20 cellular contexts compared by ENCODE assay signal in the genomic region with DNA sequence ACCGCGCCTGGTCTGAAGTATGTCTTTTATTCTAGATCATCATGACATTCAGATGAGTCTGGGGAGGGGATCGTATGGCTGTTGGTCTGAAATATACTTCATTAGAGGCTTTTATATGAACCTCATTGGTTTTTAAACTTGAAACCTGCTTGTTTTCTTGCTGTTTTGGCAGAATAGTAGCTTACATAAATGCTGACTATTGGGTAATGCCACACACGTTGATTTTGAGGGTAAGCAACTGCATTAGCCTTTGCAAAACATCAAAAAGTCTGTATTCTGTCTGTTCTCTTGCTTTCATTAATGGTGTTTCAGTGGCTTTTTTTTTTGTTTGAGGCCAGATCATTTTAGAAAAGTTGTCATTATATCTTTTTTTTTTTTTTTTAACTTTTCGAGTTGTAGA.
"Had no signal": no experiment of that assay in that cellular context is flagged by ENCODE, and none has a peak within 500 bp of the region (broad histone marks: within the 10 kb centered on the region; RNA-seq: fewer than 3 reads in every experiment).

No MANE protein-coding gene starts in this region.

- H3K4me1 ChIP-seq: ascending aorta, Peyer's patch, SJSA1 had no signal

- H3K9me3 ChIP-seq: ascending aorta, Peyer's patch, SJSA1 had no signal

- H3K27me3 Mint-ChIP-seq: activated CD8-positive, alpha-beta T cell treated with anti-CD3 and anti-CD28 coated beads for 36 hours; activated naive CD4-positive, alpha-beta T cell treated with anti-CD3 and anti-CD28 coated beads, Interleukin-2, amount 50 U/mL, for 24 hours; brain; central memory CD8-positive, alpha-beta T cell had no signal

- H3K27me3 ChIP-seq: ascending aorta, Peyer's patch, SJSA1 had no signal

- H3K27ac Mint-ChIP-seq: activated CD8-positive, alpha-beta T cell treated with anti-CD3 and anti-CD28 coated beads for 36 hours; activated naive CD4-positive, alpha-beta T cell treated with anti-CD3 and anti-CD28 coated beads, Interleukin-2, amount 50 U/mL, for 24 hours had no signal

- DNase-seq: activated CD4-positive, alpha-beta T cell treated with anti-CD3 and anti-CD28 coated beads for 4 hours; activated CD8-positive, alpha-beta memory T cell treated with anti-CD3 and anti-CD28 coated beads, Interleukin-2, amount 50 U/mL, for 4 hours; activated CD8-positive, alpha-beta T cell treated with anti-CD3 and anti-CD28 coated beads for 36 hours; activated naive CD4-positive, alpha-beta T cell; KBM-7; NCI-H1048; NCI-H1930; NCI-H345; NCI-H510A; NCI-H526 treated with DMSO at 0.1 percent for 48 hours; NCI-H82; Peyer's patch; SHP77; SW 1271 had no signal

- H3K36me3 ChIP-seq: ascending aorta, Peyer's patch, SJSA1 had no signal

- H3K4me3 ChIP-seq: ascending aorta, Peyer's patch, SJSA1 had no signal

- H3K4me3 Mint-ChIP-seq: activated CD8-positive, alpha-beta T cell treated with anti-CD3 and anti-CD28 coated beads for 36 hours; activated naive CD4-positive, alpha-beta T cell treated with anti-CD3 and anti-CD28 coated beads, Interleukin-2, amount 50 U/mL, for 24 hours; brain; central memory CD8-positive, alpha-beta T cell had no signal

- ATAC-seq: activated CD4-positive, CD25-positive, alpha-beta regulatory T cell treated with anti-CD3 and anti-CD28 coated beads, Interleukin-2, amount 50 U/mL, for 24 hours; activated CD8-positive, alpha-beta T cell treated with anti-CD3 and anti-CD28 coated beads for 36 hours had no signal

- H3K9me3 Mint-ChIP-seq: activated CD8-positive, alpha-beta T cell treated with anti-CD3 and anti-CD28 coated beads for 36 hours; activated naive CD4-positive, alpha-beta T cell treated with anti-CD3 and anti-CD28 coated beads, Interleukin-2, amount 50 U/mL, for 24 hours; central memory CD8-positive, alpha-beta T cell had no signal

- H3K27ac ChIP-seq: ascending aorta, Peyer's patch, SJSA1 had no signal
